1 cellular context compared by ENCODE assay signal in the genomic region with DNA sequence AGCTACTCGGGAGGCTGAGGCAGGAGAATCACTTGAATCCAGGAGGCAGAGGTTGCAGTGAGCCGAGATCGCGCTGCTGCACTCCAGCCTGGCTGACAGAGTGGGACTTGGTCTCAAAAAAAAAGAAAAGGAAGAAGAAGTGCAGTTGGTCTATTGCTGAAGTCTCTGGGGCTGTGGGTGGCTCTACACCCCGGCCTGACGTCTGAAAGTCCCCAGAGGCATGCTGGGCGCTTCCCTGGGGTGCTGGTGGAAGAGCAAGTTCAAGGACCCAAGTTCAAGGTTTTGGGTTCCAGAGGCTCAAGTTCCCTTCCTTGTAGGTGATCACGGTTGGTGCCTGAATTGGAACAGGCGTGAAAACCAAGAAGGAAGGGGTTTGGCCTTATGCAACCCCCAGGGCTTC.
TF ChIP-seq lines count a peak whose summit lies in the region.

No MANE protein-coding gene starts in this region.

TF ChIP-seq in HEK293, 187 proteins besides CTCF, POLR2A, EP300 and RAD21 (continued from another document):
- 0 out of 2 replicates have a peak, but pooled peaks have one; percentile 23 for TF ChIP-seq ZNF600 (tag by site-specific recombination; IDR thresholded peaks at IDR 0.05)
